22 cellular contexts compared by ENCODE assay signal in genomic region chr11:16783321-16783801, GRCh38.
"Had no signal": no experiment of that assay in that cellular context is flagged by ENCODE, and none has a peak within 500 bp of the region (broad histone marks: within the 10 kb centered on the region; RNA-seq: fewer than 3 reads in every experiment).

No MANE protein-coding gene starts in this region.

- DNase-seq: activated CD4-positive, alpha-beta memory T cell treated with anti-CD3 and anti-CD28 coated beads for 36 hours; activated CD4-positive, alpha-beta T cell treated with anti-CD3 and anti-CD28 coated beads, Interleukin-2, amount 10 ng/mL, durations not matched to agents 7 days and 5 days; activated CD4-positive, CD25-positive, alpha-beta regulatory T cell; activated CD8-positive, alpha-beta memory T cell treated with anti-CD3 and anti-CD28 coated beads for 24 hours; activated effector memory CD4-positive, alpha-beta T cell treated with anti-CD3 and anti-CD28 coated beads, Interleukin-2, amount 50 U/mL, for 16 hours; activated naive CD4-positive, alpha-beta T cell treated with Interleukin-2 at 50 U/mL for 16 hours; activated naive CD8-positive, alpha-beta T cell treated with anti-CD3 and anti-CD28 coated beads, Interleukin-2, amount 50 U/mL, for 24 hours; activated T-cell treated with anti-CD3 and anti-CD28 coated beads, Interleukin-2, amount 50 U/mL, for 4 hours; amygdala; brain microvascular endothelial cell; KG1; NCI-H1092; NCI-H1417; NCI-H2029; NCI-H2107; NCI-H2171 treated with DMSO at 0.1 percent for 48 hours; NCI-H226; NCI-H526; T-helper 1 cell had no signal

- H3K4me3 Mint-ChIP-seq: activated CD4-positive, alpha-beta memory T cell treated with anti-CD3 and anti-CD28 coated beads for 36 hours; activated CD4-positive, alpha-beta T cell treated with anti-CD3 and anti-CD28 coated beads, Interleukin-2, amount 10 ng/mL, durations not matched to agents 7 days and 5 days; activated naive CD8-positive, alpha-beta T cell treated with anti-CD3 and anti-CD28 coated beads, Interleukin-2, amount 50 U/mL, for 24 hours; activated T-cell treated with anti-CD3 and anti-CD28 coated beads, Interleukin-2, amount 50 U/mL, for 4 hours; IgD-negative memory B cell had no signal

- ATAC-seq: activated naive CD4-positive, alpha-beta T cell treated with anti-CD3 and anti-CD28 coated beads, Interleukin-2, amount 50 U/mL, for 72 hours; activated naive CD8-positive, alpha-beta T cell treated with anti-CD3 and anti-CD28 coated beads, Interleukin-2, amount 50 U/mL, for 24 hours; activated T-cell treated with anti-CD3 and anti-CD28 coated beads, Interleukin-2, amount 50 U/mL, for 4 hours had no signal

- H3K9me3 Mint-ChIP-seq: activated CD4-positive, alpha-beta memory T cell treated with anti-CD3 and anti-CD28 coated beads for 36 hours; activated CD4-positive, alpha-beta T cell treated with anti-CD3 and anti-CD28 coated beads, Interleukin-2, amount 10 ng/mL, durations not matched to agents 7 days and 5 days; activated naive CD4-positive, alpha-beta T cell treated with anti-CD3 and anti-CD28 coated beads, Interleukin-2, amount 50 U/mL, for 72 hours; activated naive CD8-positive, alpha-beta T cell treated with anti-CD3 and anti-CD28 coated beads, Interleukin-2, amount 50 U/mL, for 24 hours; activated T-cell treated with anti-CD3 and anti-CD28 coated beads, Interleukin-2, amount 50 U/mL, for 4 hours; IgD-negative memory B cell had no signal

- H3K36me3 ChIP-seq: brain microvascular endothelial cell had no signal

- H3K27ac ChIP-seq: brain microvascular endothelial cell, SK-N-MC had no signal

- H3K27me3 Mint-ChIP-seq: activated CD4-positive, alpha-beta memory T cell treated with anti-CD3 and anti-CD28 coated beads for 36 hours; activated CD4-positive, alpha-beta T cell treated with anti-CD3 and anti-CD28 coated beads, Interleukin-2, amount 10 ng/mL, durations not matched to agents 7 days and 5 days; activated naive CD8-positive, alpha-beta T cell treated with anti-CD3 and anti-CD28 coated beads, Interleukin-2, amount 50 U/mL, for 24 hours; IgD-negative memory B cell had no signal

- H3K27me3 ChIP-seq: brain microvascular endothelial cell had no signal

- H3K4me3 ChIP-seq: SK-N-MC had no signal

- H3K27ac Mint-ChIP-seq: activated CD4-positive, alpha-beta memory T cell treated with anti-CD3 and anti-CD28 coated beads for 36 hours; activated CD4-positive, alpha-beta T cell treated with anti-CD3 and anti-CD28 coated beads, Interleukin-2, amount 10 ng/mL, durations not matched to agents 7 days and 5 days; activated naive CD8-positive, alpha-beta T cell treated with anti-CD3 and anti-CD28 coated beads, Interleukin-2, amount 50 U/mL, for 24 hours had no signal

- H3K36me3 Mint-ChIP-seq: activated CD4-positive, alpha-beta memory T cell treated with anti-CD3 and anti-CD28 coated beads for 36 hours; activated naive CD4-positive, alpha-beta T cell treated with anti-CD3 and anti-CD28 coated beads, Interleukin-2, amount 50 U/mL, for 72 hours had no signal
